Comparison of ENCODE assay signal across 18 cellular contexts in genomic region chr3:122315619-122316018, GRCh38. TPM values are rescaled to one million over a fixed set of nuclear protein-coding genes. Genes with fewer than 3 reads are reported as not detected.
"Had no signal": no experiment of that assay in that cellular context is flagged by ENCODE, and none has a peak within 500 bp of the region (broad histone marks: within the 10 kb centered on the region; RNA-seq: fewer than 3 reads in every experiment).

No MANE protein-coding gene starts in this region.

- H3K9ac ChIP-seq: parathyroid adenoma had no signal

- H3K27ac ChIP-seq: lower lobe of right lung, parathyroid adenoma had no signal

- H3K9me3 ChIP-seq: colonic mucosa, lower lobe of right lung had no signal

- H3K27me3 Mint-ChIP-seq: activated CD4-positive, alpha-beta T cell treated with anti-CD3 and anti-CD28 coated beads for 36 hours; stimulated activated naive CD8-positive, alpha-beta T cell treated with anti-CD3 and anti-CD28 coated beads, Interleukin-15, Interleukin-2, amounts not matched to agents 100 ng/mL and 50 ng/mL, for 24 hours had no signal

- H3K27ac Mint-ChIP-seq: activated CD4-positive, alpha-beta T cell treated with anti-CD3 and anti-CD28 coated beads for 36 hours; activated CD8-positive, alpha-beta T cell treated with anti-CD3 and anti-CD28 coated beads for 36 hours; naive B cell; stimulated activated naive CD8-positive, alpha-beta T cell treated with anti-CD3 and anti-CD28 coated beads, Interleukin-15, Interleukin-2, amounts not matched to agents 100 ng/mL and 50 ng/mL, for 24 hours had no signal

- DNase-seq: activated CD4-positive, alpha-beta T cell treated with anti-CD3 and anti-CD28 coated beads for 36 hours; activated CD8-positive, alpha-beta memory T cell treated with anti-CD3 and anti-CD28 coated beads, Interleukin-2, amount 50 U/mL, for 48 hours; activated CD8-positive, alpha-beta T cell treated with anti-CD3 and anti-CD28 coated beads for 36 hours; caudate nucleus; colonic mucosa; effector CD4-positive, alpha-beta T cell; left cardiac atrium; lower lobe of right lung; midbrain; naive B cell; stimulated activated CD4-positive, alpha-beta T cell treated with anti-CD3 and anti-CD28 coated beads, Interleukin-15, amount 100 ng/mL, for 24 hours; stimulated activated CD4-positive, alpha-beta T cell treated with anti-CD3 and anti-CD28 coated beads, Interleukin-4, amount 100 ng/mL, for 24 hours had no signal

- H3K4me1 Mint-ChIP-seq: naive B cell had no signal

- FAIRE-seq: astrocyte had no signal

- H3K4me1 ChIP-seq: colonic mucosa, lower lobe of right lung, parathyroid adenoma had no signal

- H3K36me3 ChIP-seq: colonic mucosa, lower lobe of right lung had no signal

- H3K27me3 ChIP-seq: colonic mucosa had no signal

- H3K4me3 Mint-ChIP-seq: activated CD4-positive, alpha-beta T cell treated with anti-CD3 and anti-CD28 coated beads for 36 hours; activated CD8-positive, alpha-beta T cell treated with anti-CD3 and anti-CD28 coated beads for 36 hours; stimulated activated naive CD8-positive, alpha-beta T cell treated with anti-CD3 and anti-CD28 coated beads, Interleukin-15, Interleukin-2, amounts not matched to agents 100 ng/mL and 50 ng/mL, for 24 hours had no signal

- H3K4me3 ChIP-seq: colonic mucosa, lower lobe of right lung had no signal

- ATAC-seq: activated CD4-positive, alpha-beta T cell treated with anti-CD3 and anti-CD28 coated beads for 36 hours; activated CD8-positive, alpha-beta T cell treated with anti-CD3 and anti-CD28 coated beads for 36 hours; left cardiac atrium; lower lobe of right lung had no signal

RNA-seq across cellular contexts. Expression of gene CSTA, which starts 9.4 kb away (rescaled TPM):
- total RNA-seq: activated CD4-positive, alpha-beta T cell treated with anti-CD3 and anti-CD28 coated beads for 36 hours; activated CD8-positive, alpha-beta T cell treated with anti-CD3 and anti-CD28 coated beads for 36 hours; renal cortical epithelial cell; T-helper 2 cell treated with Interferon-gamma antibody and Interleukin-4, amounts not matched to agents 100 ng/mL and 5 ng/mL, for 36 hours; temporal lobe had no signal
